In genomic region chr6:125154184-125155135, GRCh38 we compare ENCODE assay signal across 1 cellular context.
TF ChIP-seq lines count a peak whose summit lies in the region.

No MANE protein-coding gene starts in this region.

TF ChIP-seq in HepG2, 621 proteins besides CTCF, POLR2A, EP300 and RAD21 (continued from another document):
- TF ChIP-seq ZNF350 (CRISPR knock-in tag; IDR thresholded peaks at IDR 0.05; ENCODE audit: borderline replicate concordance, low read depth) (0 out of 2 replicates have a peak, but pooled peaks have one; percentile 9), TERF1 (CRISPR knock-in tag; IDR thresholded peaks at IDR 0.05) (peak; percentile 17; the same call in 1 of the 2 replicates), ATRX (CRISPR knock-in tag; IDR thresholded peaks at IDR 0.05; ENCODE audit: borderline replicate concordance) (no peak), CREM (IDR thresholded peaks at IDR 0.05) (no peak), CREM (CRISPR knock-in tag; IDR thresholded peaks at IDR 0.05) (no peak), FIP1L1 (IDR thresholded peaks at IDR 0.05; ENCODE audit: borderline replicate concordance, insufficient read depth, low read depth, low read length) (no peak), ZFP91 (CRISPR knock-in tag; IDR thresholded peaks at IDR 0.05; ENCODE audit: borderline replicate concordance) (0 out of 2 replicates have a peak, but pooled peaks have one; percentile 30), ZMAT3 (CRISPR knock-in tag; conservative IDR thresholded peaks at IDR 0.05) (0 out of 2 replicates have a peak, but pooled peaks have one; percentile 8), PAWR (CRISPR knock-in tag; IDR thresholded peaks at IDR 0.05; ENCODE audit: borderline replicate concordance) (0 out of 2 replicates have a peak, but pooled peaks have one; percentile 6), MYC (CRISPR knock-in tag; IDR thresholded peaks at IDR 0.05; ENCODE audit: borderline replicate concordance) (peak; percentile 23; the same call in 1 of the 2 replicates), ZNF761 (CRISPR knock-in tag; conservative IDR thresholded peaks at IDR 0.05) (no peak), HES4 (CRISPR knock-in tag; IDR thresholded peaks at IDR 0.05; ENCODE audit: borderline replicate concordance) (0 out of 2 replicates have a peak, but pooled peaks have one; percentile 16), ZNF678 (CRISPR knock-in tag; IDR thresholded peaks at IDR 0.05) (0 out of 2 replicates have a peak, but pooled peaks have one; percentile 22), ZBTB33 (CRISPR knock-in tag; IDR thresholded peaks at IDR 0.05) (peak; percentile 34; the same call in 1 of the 2 replicates), ZNF605 (CRISPR knock-in tag; IDR thresholded peaks at IDR 0.05) (0 out of 2 replicates have a peak, but pooled peaks have one; percentile 44), MED8 (CRISPR knock-in tag; IDR thresholded peaks at IDR 0.05; ENCODE audit: insufficient replicate concordance) (peak; percentile 14), NONO (IDR thresholded peaks at IDR 0.05) (no peak), NONO (CRISPR knock-in tag; conservative IDR thresholded peaks at IDR 0.05) (0 out of 2 replicates have a peak, but pooled peaks have one; percentile 13), ZNF687 (CRISPR knock-in tag; IDR thresholded peaks at IDR 0.05) (peak; percentile 43; the same call in 1 of the 2 replicates), RBM39 (IDR thresholded peaks at IDR 0.05; ENCODE audit: low read depth, low read length, poor library complexity, severe bottlenecking) (no peak), DNMT1 (CRISPR knock-in tag; IDR thresholded peaks at IDR 0.05) (no peak), ZNF407 (CRISPR knock-in tag; IDR thresholded peaks at IDR 0.05; ENCODE audit: not compliant biosample characterization) (peak; percentile 12), TSC22D2 (CRISPR knock-in tag; IDR thresholded peaks at IDR 0.05; ENCODE audit: borderline replicate concordance) (no peak), RNF2 (conservative IDR thresholded peaks at IDR 0.05; ENCODE audit: low read depth) (no peak), MAFG (CRISPR knock-in tag; IDR thresholded peaks at IDR 0.05) (no peak), TRIM24 (CRISPR knock-in tag; IDR thresholded peaks at IDR 0.05) (no peak), NR2C2 (CRISPR knock-in tag; IDR thresholded peaks at IDR 0.05; ENCODE audit: borderline replicate concordance) (no peak), IKZF5 (CRISPR knock-in tag; IDR thresholded peaks at IDR 0.05) (no peak), ZNF138 (CRISPR knock-in tag; IDR thresholded peaks at IDR 0.05; ENCODE audit: low read depth) (0 out of 2 replicates have a peak, but pooled peaks have one; percentile 2), DR1 (CRISPR knock-in tag; IDR thresholded peaks at IDR 0.05) (0 out of 2 replicates have a peak, but pooled peaks have one; percentile 9), ZNF326 (CRISPR knock-in tag; IDR thresholded peaks at IDR 0.05; ENCODE audit: borderline replicate concordance) (no peak), REXO4 (CRISPR knock-in tag; IDR thresholded peaks at IDR 0.05; ENCODE audit: borderline replicate concordance) (0 out of 2 replicates have a peak, but pooled peaks have one; percentile 12)
